Comparison of ENCODE assay signal across 1 cellular context in the genomic region with DNA sequence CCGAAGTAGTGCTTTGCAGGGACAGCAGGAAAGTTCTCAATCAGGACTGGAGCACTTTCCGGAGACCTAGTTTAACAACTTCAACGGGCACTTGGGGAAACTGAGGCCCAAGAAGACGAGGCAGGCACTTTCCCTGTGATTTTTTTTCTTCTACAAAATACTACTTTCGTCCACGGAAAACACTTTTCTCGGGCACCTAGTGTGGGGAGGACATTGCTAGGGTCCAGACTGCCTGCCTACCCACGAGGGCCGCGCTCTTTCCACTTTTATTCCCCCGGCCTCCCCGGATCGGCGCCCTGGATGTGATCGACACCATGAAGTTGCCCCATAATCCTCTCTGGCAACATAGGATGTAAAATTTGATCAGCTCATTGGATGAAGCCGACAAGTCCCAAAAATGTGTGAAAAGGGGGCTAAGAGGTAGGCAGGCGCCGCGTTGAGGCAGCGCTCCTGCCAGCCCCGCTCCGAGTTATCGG.
TF ChIP-seq lines count a peak whose summit lies in the region.

No MANE protein-coding gene starts in this region.

TF ChIP-seq in HepG2, 621 proteins besides CTCF, POLR2A, EP300 and RAD21 (continued from another document):
- no peak for TF ChIP-seq MYC (CRISPR knock-in tag; IDR thresholded peaks at IDR 0.05; ENCODE audit: borderline replicate concordance)
- TF ChIP-seq, protein P1, sequence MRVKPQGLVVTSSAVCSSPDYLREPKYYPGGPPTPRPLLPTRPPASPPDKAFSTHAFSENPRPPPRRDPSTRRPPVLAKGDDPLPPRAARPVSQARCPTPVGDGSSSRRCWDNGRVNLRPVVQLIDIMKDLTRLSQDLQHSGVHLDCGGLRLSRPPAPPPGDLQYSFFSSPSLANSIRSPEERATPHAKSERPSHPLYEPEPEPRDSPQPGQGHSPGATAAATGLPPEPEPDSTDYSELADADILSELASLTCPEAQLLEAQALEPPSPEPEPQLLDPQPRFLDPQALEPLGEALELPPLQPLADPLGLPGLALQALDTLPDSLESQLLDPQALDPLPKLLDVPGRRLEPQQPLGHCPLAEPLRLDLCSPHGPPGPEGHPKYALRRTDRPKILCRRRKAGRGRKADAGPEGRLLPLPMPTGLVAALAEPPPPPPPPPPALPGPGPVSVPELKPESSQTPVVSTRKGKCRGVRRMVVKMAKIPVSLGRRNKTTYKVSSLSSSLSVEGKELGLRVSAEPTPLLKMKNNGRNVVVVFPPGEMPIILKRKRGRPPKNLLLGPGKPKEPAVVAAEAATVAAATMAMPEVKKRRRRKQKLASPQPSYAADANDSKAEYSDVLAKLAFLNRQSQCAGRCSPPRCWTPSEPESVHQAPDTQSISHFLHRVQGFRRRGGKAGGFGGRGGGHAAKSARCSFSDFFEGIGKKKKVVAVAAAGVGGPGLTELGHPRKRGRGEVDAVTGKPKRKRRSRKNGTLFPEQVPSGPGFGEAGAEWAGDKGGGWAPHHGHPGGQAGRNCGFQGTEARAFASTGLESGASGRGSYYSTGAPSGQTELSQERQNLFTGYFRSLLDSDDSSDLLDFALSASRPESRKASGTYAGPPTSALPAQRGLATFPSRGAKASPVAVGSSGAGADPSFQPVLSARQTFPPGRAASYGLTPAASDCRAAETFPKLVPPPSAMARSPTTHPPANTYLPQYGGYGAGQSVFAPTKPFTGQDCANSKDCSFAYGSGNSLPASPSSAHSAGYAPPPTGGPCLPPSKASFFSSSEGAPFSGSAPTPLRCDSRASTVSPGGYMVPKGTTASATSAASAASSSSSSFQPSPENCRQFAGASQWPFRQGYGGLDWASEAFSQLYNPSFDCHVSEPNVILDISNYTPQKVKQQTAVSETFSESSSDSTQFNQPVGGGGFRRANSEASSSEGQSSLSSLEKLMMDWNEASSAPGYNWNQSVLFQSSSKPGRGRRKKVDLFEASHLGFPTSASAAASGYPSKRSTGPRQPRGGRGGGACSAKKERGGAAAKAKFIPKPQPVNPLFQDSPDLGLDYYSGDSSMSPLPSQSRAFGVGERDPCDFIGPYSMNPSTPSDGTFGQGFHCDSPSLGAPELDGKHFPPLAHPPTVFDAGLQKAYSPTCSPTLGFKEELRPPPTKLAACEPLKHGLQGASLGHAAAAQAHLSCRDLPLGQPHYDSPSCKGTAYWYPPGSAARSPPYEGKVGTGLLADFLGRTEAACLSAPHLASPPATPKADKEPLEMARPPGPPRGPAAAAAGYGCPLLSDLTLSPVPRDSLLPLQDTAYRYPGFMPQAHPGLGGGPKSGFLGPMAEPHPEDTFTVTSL (CRISPR knock-in tag; IDR thresholded peaks at IDR 0.05; ENCODE audit: borderline replicate concordance) = no peak
- no peak for TF ChIP-seq SRSF4 (IDR thresholded peaks at IDR 0.05; ENCODE audit: low read depth, low read length, poor library complexity, severe bottlenecking)
- TF ChIP-seq ZNF781 (CRISPR knock-in tag; IDR thresholded peaks at IDR 0.05; ENCODE audit: borderline replicate concordance, not compliant biosample characterization) = no peak
- no peak for TF ChIP-seq SNAI1 (CRISPR knock-in tag; IDR thresholded peaks at IDR 0.05; ENCODE audit: borderline replicate concordance)
- no peak for TF ChIP-seq ZNF138 (CRISPR knock-in tag; IDR thresholded peaks at IDR 0.05; ENCODE audit: low read depth)
- TF ChIP-seq CBX5 (CRISPR knock-in tag; IDR thresholded peaks at IDR 0.05; ENCODE audit: borderline replicate concordance) = no peak
- no peak for TF ChIP-seq SRY (CRISPR knock-in tag; IDR thresholded peaks at IDR 0.05)
- no peak for TF ChIP-seq ZNF619 (CRISPR knock-in tag; IDR thresholded peaks at IDR 0.05)
- no peak for TF ChIP-seq ZNF281 (CRISPR knock-in tag; IDR thresholded peaks at IDR 0.05; ENCODE audit: borderline replicate concordance)
- no peak for TF ChIP-seq NFYB (CRISPR knock-in tag; IDR thresholded peaks at IDR 0.05)
